Comparison of ENCODE assay signal across 9 cellular contexts in genomic region chr1:177744906-177745305, GRCh38.
"Had no signal": no experiment of that assay in that cellular context is flagged by ENCODE, and none has a peak within 500 bp of the region (broad histone marks: within the 10 kb centered on the region; RNA-seq: fewer than 3 reads in every experiment).

No MANE protein-coding gene starts in this region.

- H3K9me3 Mint-ChIP-seq: HFFc6 had no signal

- H3K4me3 ChIP-seq: GM23248, HAP-1, K562 had no signal

- H3K27ac ChIP-seq: GM23248 had no signal

- H3K36me3 ChIP-seq: HAP-1 had no signal

- H3K4me3 Mint-ChIP-seq: HFFc6 had no signal

- H3K9me3 ChIP-seq: HAP-1 had no signal

- H3K4me1 ChIP-seq: HAP-1 had no signal

- H3K27ac Mint-ChIP-seq: HFFc6 had no signal

- DNase-seq: GM23248, GOT3, H7, HFFc6, IMR-90 had no signal

- H3K9ac ChIP-seq: GM23248 had no signal

- H2AFZ ChIP-seq: GM23248 had no signal

- FAIRE-seq: HTR-8/SVneo, K562 had no signal

- ATAC-seq: HCT116, K562 had no signal
